8 cellular contexts compared by ENCODE assay signal in genomic region chr10:79195091-79195923, GRCh38.
DNase-seq lines count a peak whose midpoint lies in the region; ATAC-seq lines count a peak whose summit lies in the region.

No MANE protein-coding gene starts in this region.

- DNase-seq in NK-92 treated with Interleukin-12 subunit alpha and Interleukin-12 subunit beta, amount 100 ng/mL, for 24 hours (lab: John Stamatoyannopoulos, UW), result peak; percentile 50
- DNase-seq in NK-92 (lab: John Stamatoyannopoulos, UW; ENCODE audit: unreplicated experiment) (no peak), NCI-H2227 (lab: John Stamatoyannopoulos, UW; ENCODE audit: unreplicated experiment) (peak; percentile 85), cerebellar cortex (ENCODE audit: low spot score) (peak; percentile 89), kidney tubule cell (ENCODE audit: low spot score) (peak; percentile 88)
- peak; percentile 79 for DNase-seq in activated CD4-positive, CD25-positive, alpha-beta regulatory T cell treated with anti-CD3 and anti-CD28 coated beads, Interleukin-2, amount 50 U/mL, for 72 hours
- DNase-seq in stimulated activated CD4-positive, alpha-beta T cell treated with anti-CD3 and anti-CD28 coated beads, Interleukin-1b, Interleukin-23, amount 100 ng/mL, for 4 hours (ENCODE audit: low read depth in 2 of 2), result peak; percentile 65 to 71

- peak; percentile 74 for ATAC-seq in HG03045 (IDR thresholded peaks at IDR 0.05; ENCODE audit: unreplicated experiment)
